22 cellular contexts compared by ENCODE assay signal in genomic region chr1:235942979-235943575, GRCh38.
DNase-seq lines count a peak whose midpoint lies in the region; ATAC-seq and TF ChIP-seq lines count a peak whose summit lies in the region.
"Had no signal": no experiment of that assay in that cellular context is flagged by ENCODE, and none has a peak within 500 bp of the region (broad histone marks: within the 10 kb centered on the region; RNA-seq: fewer than 3 reads in every experiment).

No MANE protein-coding gene starts in this region.

- no peak overlapping the region for H2BK120ac ChIP-seq in mesenchymal stem cell (ENCODE audit: low read depth, low read length)

- no peak overlapping the region for H3K4me3 ChIP-seq in SK-N-SH (ENCODE audit: low read depth in 2 of 2, low read length in 1 of 2)
- H3K4me3 ChIP-seq in brain microvascular endothelial cell (ENCODE audit: low read depth, low read length), result no peak overlapping the region
- H3K4me3 ChIP-seq in mesenchymal stem cell (ENCODE audit: insufficient read depth in 1 of 2, low read depth in 1 of 2, low read length in 2 of 2), result no peak overlapping the region
- H3K4me3 ChIP-seq: ascending aorta, psoas muscle, SJCRH30, upper lobe of right lung had no signal

- H3K23ac ChIP-seq in mesenchymal stem cell (ENCODE audit: low read length in 2 of 2), result no peak overlapping the region

- H2BK5ac ChIP-seq in mesenchymal stem cell (ENCODE audit: low read depth, low read length, poor library complexity, severe bottlenecking), result no peak overlapping the region

- in situ Hi-C loops in brain microvascular endothelial cell (cut with HindIII; ENCODE audit: low pct_ligation_motif_present, low sequenced_read_pairs), result no loop called here

- peaks cover 3% of the 10 kb centered on the region for H3F3A ChIP-seq in SK-N-SH (replicated peaks; ENCODE audit: insufficient read depth)

- H4K91ac ChIP-seq in mesenchymal stem cell (ENCODE audit: low read length), result no peak overlapping the region

- ATAC-seq in SK-N-SH treated with all-trans-retinoic acid at 6 μM for 48 hours, result peak; percentile 7; the same call in 2 of the 3 replicates
- ATAC-seq in stimulated activated effector memory CD8-positive, alpha-beta T cell treated with anti-CD3 and anti-CD28 coated beads, Interleukin-12 subunit alpha, Interleukin-12 subunit beta, amount 100 ng/mL, for 72 hours, result no peak
- ATAC-seq in GM19397 (IDR thresholded peaks at IDR 0.05; ENCODE audit: unreplicated experiment), result no peak
- ATAC-seq: activated CD8-positive, alpha-beta T cell treated with anti-CD3 and anti-CD28 coated beads, Interleukin-2, amount 10 ng/mL, durations not matched to agents 7 days and 5 days; psoas muscle; upper lobe of right lung; WTC11 had no signal

- H2BK15ac ChIP-seq in mesenchymal stem cell (ENCODE audit: low read depth, poor library complexity, severe bottlenecking), result no peak overlapping the region

- DNase-seq in SK-N-SH, result no peak
- no peak for DNase-seq in brain microvascular endothelial cell
- DNase-seq in mesenchymal stem cell, result no peak
- no peak for DNase-seq in stimulated activated effector memory CD8-positive, alpha-beta T cell treated with anti-CD3 and anti-CD28 coated beads, Interleukin-12 subunit alpha, Interleukin-12 subunit beta, amount 100 ng/mL, for 72 hours (ENCODE audit: low spot score in 2 of 2)
- DNase-seq in stimulated activated CD4-positive, alpha-beta T cell treated with anti-CD3 and anti-CD28 coated beads, Interleukin-1b, Interleukin-23, amount 100 ng/mL, for 48 hours, result no peak
- DNase-seq in Ammon's horn (ENCODE audit: low spot score), result no peak
- DNase-seq: activated CD8-positive, alpha-beta T cell treated with anti-CD3 and anti-CD28 coated beads, Interleukin-2, amount 10 ng/mL, durations not matched to agents 7 days and 5 days; activated naive CD4-positive, alpha-beta T cell treated with anti-CD3 and anti-CD28 coated beads, Interleukin-2, amount 50 U/mL, for 16 hours; activated T-cell treated with anti-CD3 and anti-CD28 coated beads, Interleukin-2, amount 50 U/mL, for 48 hours; effector memory CD4-positive, alpha-beta T cell; NCI-H2171 treated with DMSO at 0.1 percent for 48 hours; OCI-M1; psoas muscle; stimulated activated CD4-positive, alpha-beta T cell treated with anti-CD3 and anti-CD28 coated beads, Interleukin-4, amount 100 ng/mL, for 4 hours; T-helper 2 cell; upper lobe of right lung had no signal

- no peaks in the 10 kb centered on the region for H3K79me2 ChIP-seq in SK-N-SH (ENCODE audit: insufficient read depth)

- H3K9ac ChIP-seq in SK-N-SH, result no peak overlapping the region
- H3K9ac ChIP-seq in mesenchymal stem cell (ENCODE audit: low read length), result no peak overlapping the region

- H3K18ac ChIP-seq in mesenchymal stem cell (ENCODE audit: low read depth in 1 of 2, low read length in 2 of 2), result peak overlapping the region; percentile 49 to 84

- no peak for TF ChIP-seq RAD21 in SK-N-SH (IDR thresholded peaks at IDR 0.05; ENCODE audit: low read length)

- H3K9me3 ChIP-seq in SK-N-SH (no peaks in the 10 kb centered on the region), mesenchymal stem cell (ENCODE audit: control insufficient read depth, low read length) (no peaks in the 10 kb centered on the region)
- H3K9me3 ChIP-seq: ascending aorta, psoas muscle, SJCRH30, upper lobe of right lung had no signal

- POLR2A ChIA-PET in SK-N-SH (lab: Yijun Ruan, JAX), result no interaction called here

- H3K4me2 ChIP-seq in SK-N-SH (no peak overlapping the region), mesenchymal stem cell (ENCODE audit: low read length, poor library complexity, severe bottlenecking) (no peak overlapping the region)

- H2AFZ ChIP-seq in SK-N-SH (ENCODE audit: low read depth), result no peak overlapping the region
- H2AFZ ChIP-seq in mesenchymal stem cell (ENCODE audit: low read depth, low read length), result no peak overlapping the region

- peak overlapping the region; percentile 32 for H4K8ac ChIP-seq in mesenchymal stem cell (ENCODE audit: low read length)

- 90% methylated on average over 6 of the region's 6 CpGs for WGBS in SK-N-SH (ENCODE audit: low lambda C conversion rate)
- WGBS in mesenchymal stem cell, result 77% methylated on average over 5 of the region's 6 CpGs

- TF ChIP-seq EP300 in SK-N-SH (IDR thresholded peaks at IDR 0.05; ENCODE audit: borderline replicate concordance in 1 of 2, low read depth in 1 of 2, low read length in 1 of 2), result no peak

- H3K27ac ChIP-seq in SK-N-SH (ENCODE audit: low read depth in 2 of 2, low read length in 1 of 2) (peak overlapping the region in 1 of 2 experiments; percentile 45; a peak in 2 of 4 replicates), brain microvascular endothelial cell (peak overlapping the region; percentile 89), mesenchymal stem cell (ENCODE audit: low read length, poor library complexity, severe bottlenecking) (no peak overlapping the region)
- H3K27ac ChIP-seq: C4-2B, psoas muscle, SJCRH30 had no signal

- no peaks in the 10 kb centered on the region for H4K20me1 ChIP-seq in SK-N-SH (ENCODE audit: insufficient read depth)

- peaks cover 64% of the 10 kb centered on the region for H3K4me1 Mint-ChIP-seq in stimulated activated effector memory CD8-positive, alpha-beta T cell treated with anti-CD3 and anti-CD28 coated beads, Interleukin-12 subunit alpha, Interleukin-12 subunit beta, amount 100 ng/mL, for 72 hours
- H3K4me1 Mint-ChIP-seq: WTC11 had no signal

- H3K4me1 ChIP-seq in SK-N-SH (ENCODE audit: control insufficient read depth in 1 of 2, insufficient read depth in 2 of 2, low read depth in 1 of 2, low read length in 1 of 2), result no peaks in the 10 kb centered on the region
- H3K4me1 ChIP-seq in mesenchymal stem cell (ENCODE audit: control insufficient read depth, insufficient read depth, low read depth, low read length), result peaks cover 10% of the 10 kb centered on the region
- H3K4me1 ChIP-seq: ascending aorta, psoas muscle had no signal

- H3K36me3 ChIP-seq in SK-N-SH (replicated peaks in 1 of 2; ENCODE audit: control insufficient read depth in 1 of 2, insufficient read depth in 2 of 2, low read length in 1 of 2), result no peaks in the 10 kb centered on the region
- no peaks in the 10 kb centered on the region for H3K36me3 ChIP-seq in brain microvascular endothelial cell (replicated peaks)
- H3K36me3 ChIP-seq in mesenchymal stem cell (ENCODE audit: control insufficient read depth in 1 of 2, insufficient read depth in 2 of 2, low read depth in 1 of 2, low read length in 2 of 2), result no peaks in the 10 kb centered on the region
- H3K36me3 ChIP-seq: ascending aorta, SJCRH30, upper lobe of right lung had no signal

- H2BK12ac ChIP-seq in mesenchymal stem cell (ENCODE audit: low read length in 2 of 2), result peak overlapping the region; percentile 55 to 98

- H3K9me2 ChIP-seq in SK-N-SH, result no peaks in the 10 kb centered on the region

- no peak overlapping the region for H2AK5ac ChIP-seq in mesenchymal stem cell (ENCODE audit: low read length, severe bottlenecking)

- peaks cover 2% of the 10 kb centered on the region for H3K9me3 Mint-ChIP-seq in stimulated activated effector memory CD8-positive, alpha-beta T cell treated with anti-CD3 and anti-CD28 coated beads, Interleukin-12 subunit alpha, Interleukin-12 subunit beta, amount 100 ng/mL, for 72 hours
- H3K9me3 Mint-ChIP-seq: WTC11 had no signal

- H3K27ac Mint-ChIP-seq in stimulated activated effector memory CD8-positive, alpha-beta T cell treated with anti-CD3 and anti-CD28 coated beads, Interleukin-12 subunit alpha, Interleukin-12 subunit beta, amount 100 ng/mL, for 72 hours, result no peak overlapping the region
- H3K27ac Mint-ChIP-seq: activated CD8-positive, alpha-beta T cell treated with anti-CD3 and anti-CD28 coated beads, Interleukin-2, amount 10 ng/mL, durations not matched to agents 7 days and 5 days; WTC11 had no signal

- no peaks in the 10 kb centered on the region for H3K36me3 Mint-ChIP-seq in stimulated activated effector memory CD8-positive, alpha-beta T cell treated with anti-CD3 and anti-CD28 coated beads, Interleukin-12 subunit alpha, Interleukin-12 subunit beta, amount 100 ng/mL, for 72 hours
- H3K36me3 Mint-ChIP-seq: WTC11 had no signal

- CTCF ChIA-PET in SK-N-SH (lab: Yijun Ruan, JAX), result interaction anchor here (1.2 to 2.0 kb wide), 2 partner anchors 25 to 29 kb away, joined by 4 to 7 read pairs; no protein-coding TSS in a partner anchor

- peak overlapping the region in 1 of 2 experiments; percentile 24 for H3K4ac ChIP-seq in mesenchymal stem cell (ENCODE audit: low read depth in 1 of 2, low read length in 2 of 2)

- peak overlapping the region in 1 of 2 experiments; percentile 79 for H3K14ac ChIP-seq in mesenchymal stem cell (ENCODE audit: low read length in 2 of 2)

- TF ChIP-seq CTCF in SK-N-SH (IDR thresholded peaks at IDR 0.05) (no peak), brain microvascular endothelial cell (IDR thresholded peaks at IDR 0.05; ENCODE audit: low read depth, low read length, missing control alignments) (no peak)

- no peaks in the 10 kb centered on the region for H3K79me1 ChIP-seq in mesenchymal stem cell (replicated peaks; ENCODE audit: low read length, poor library complexity, severe bottlenecking)

- H3K27me3 ChIP-seq in SK-N-SH (ENCODE audit: insufficient read depth), result no peaks in the 10 kb centered on the region
- H3K27me3 ChIP-seq in brain microvascular endothelial cell (replicated peaks), result no peaks in the 10 kb centered on the region
- no peaks in the 10 kb centered on the region for H3K27me3 ChIP-seq in mesenchymal stem cell (ENCODE audit: control insufficient read depth in 1 of 2, insufficient read depth in 1 of 2, low read length in 2 of 2)
- H3K27me3 ChIP-seq: ascending aorta, SJCRH30, upper lobe of right lung had no signal

- no peak overlapping the region for H3K4me3 Mint-ChIP-seq in stimulated activated effector memory CD8-positive, alpha-beta T cell treated with anti-CD3 and anti-CD28 coated beads, Interleukin-12 subunit alpha, Interleukin-12 subunit beta, amount 100 ng/mL, for 72 hours
- H3K4me3 Mint-ChIP-seq: activated CD8-positive, alpha-beta T cell treated with anti-CD3 and anti-CD28 coated beads, Interleukin-2, amount 10 ng/mL, durations not matched to agents 7 days and 5 days; WTC11 had no signal

TF ChIP-seq in SK-N-SH treated with all-trans-retinoic acid at 6 μM for 48 hours, 23 proteins besides CTCF, POLR2A, EP300 and RAD21 (continues in another document):
- TF ChIP-seq ARNTL (CRISPR knock-in tag; IDR thresholded peaks at IDR 0.05; ENCODE audit: borderline replicate concordance, low read depth), result no peak
- TF ChIP-seq ZNF70 (CRISPR knock-in tag; IDR thresholded peaks at IDR 0.05), result no peak
- no peak for TF ChIP-seq TCF4 (CRISPR knock-in tag; IDR thresholded peaks at IDR 0.05; ENCODE audit: borderline replicate concordance)
- TF ChIP-seq TOX (CRISPR knock-in tag; IDR thresholded peaks at IDR 0.05; ENCODE audit: borderline replicate concordance), result no peak

TF ChIP-seq in SK-N-SH, 30 proteins besides CTCF, POLR2A, EP300 and RAD21 (continues in another document):
- TF ChIP-seq TAF1 (IDR thresholded peaks at IDR 0.05; ENCODE audit: borderline replicate concordance, low read depth, low read length) (no peak), ELF1 (IDR thresholded peaks at IDR 0.05) (no peak), FOSL2 (IDR thresholded peaks at IDR 0.05; ENCODE audit: borderline replicate concordance, low read depth) (no peak), RXRA (IDR thresholded peaks at IDR 0.05; ENCODE audit: borderline replicate concordance, low read depth) (no peak)
